ENCODE assay signal across 8 cellular contexts in genomic region chr6:30489081-30490030, GRCh38. TPM values are rescaled to one million over a fixed set of nuclear protein-coding genes. Genes with fewer than 3 reads are reported as not detected.
A peak's percentile ranks its signal among the peaks of the same experiment; 100 is the strongest.
DNase-seq lines count a peak whose midpoint lies in the region; ATAC-seq and TF ChIP-seq lines count a peak whose summit lies in the region.

TSS of gene HLA-E (plus strand) at chr6:30489509. CDS start at chr6:30489532, 23 bp downstream.

- DNase-seq in ELF-1 (ENCODE audit: low read depth, low spot score) (peak; percentile 97), H4 (ENCODE audit: low spot score) (peak; percentile 99), SK-MEL-5 (ENCODE audit: low read depth, low spot score) (peak; percentile 99), substantia nigra (lab: John Stamatoyannopoulos, UW) (peak in 47 of 49 donors; percentile 16 to 92 (median 74))
- DNase-seq in activated naive CD4-positive, alpha-beta T cell treated with anti-CD3 and anti-CD28 coated beads for 36 hours: peak; percentile 95

- peaks cover 24% of the 10 kb centered on the region; the same call in 1 of the 2 replicates for H3K36me3 ChIP-seq in Loucy (ENCODE audit: insufficient read depth, low read length)
- peaks cover 0 to 39% of the 10 kb centered on the region in 2 donors for H3K36me3 ChIP-seq in gastroesophageal sphincter
- H3K36me3 ChIP-seq in neutrophil: peaks cover 49% of the 10 kb centered on the region

- TF ChIP-seq CTCF in Loucy (conservative IDR thresholded peaks at IDR 0.05; ENCODE audit: low read length) (no peak), gastroesophageal sphincter (IDR thresholded peaks at IDR 0.05) (no peak), neutrophil (IDR thresholded peaks at IDR 0.05) (peak; percentile 31)

- H3K27ac Mint-ChIP-seq in activated naive CD4-positive, alpha-beta T cell treated with anti-CD3 and anti-CD28 coated beads for 36 hours: peak within 1 kb of the TSS; percentile 97

- 0 to 72% methylated on average over 4 of the region's 69 CpGs for WGBS in gastroesophageal sphincter (ENCODE audit: low coverage in 1 of 2), 2 donors

- peaks cover 54% of the 10 kb centered on the region for H3K4me1 Mint-ChIP-seq in activated naive CD4-positive, alpha-beta T cell treated with anti-CD3 and anti-CD28 coated beads for 36 hours (ENCODE audit: low read depth)

- peaks cover 42% of the 10 kb centered on the region for H4K20me1 ChIP-seq in Loucy (ENCODE audit: insufficient read depth, low read length, poor library complexity, severe bottlenecking)

- H3K27me3 Mint-ChIP-seq in activated naive CD4-positive, alpha-beta T cell treated with anti-CD3 and anti-CD28 coated beads for 36 hours (ENCODE audit: low read depth): no peaks in the 10 kb centered on the region

- H3K9me2 ChIP-seq in Loucy (replicated peaks; ENCODE audit: low read depth, low read length): no peaks in the 10 kb centered on the region

- H2AFZ ChIP-seq in Loucy (ENCODE audit: low read length): peak within 1 kb of the TSS; percentile 77; the same call in 1 of the 2 replicates

- H3K27me3 ChIP-seq in Loucy (ENCODE audit: insufficient read depth, low read length, poor library complexity, severe bottlenecking): peaks cover 6% of the 10 kb centered on the region
- H3K27me3 ChIP-seq in gastroesophageal sphincter: peaks cover 4% of the 10 kb centered on the region
- H3K27me3 ChIP-seq in neutrophil: no peaks in the 10 kb centered on the region

- intact Hi-C loops in activated naive CD4-positive, alpha-beta T cell treated with anti-CD3 and anti-CD28 coated beads for 36 hours (cut with micrococcal nuclease): loop anchor here (1.0 kb wide), 7 partner anchors 27 to 228 kb away; partner anchors contain the start of genes ABCF1, GNL1, MDC1 and MRPS18B

- peaks cover 7% of the 10 kb centered on the region; the same call in 1 of the 2 replicates for H3F3A ChIP-seq in Loucy (ENCODE audit: low read depth)

- CTCF ChIA-PET in activated naive CD4-positive, alpha-beta T cell treated with anti-CD3 and anti-CD28 coated beads for 36 hours (lab: Charles Lee): interaction anchor here (5.6 to 10.3 kb wide), 3 partner anchors 41 to 53 kb away, joined by 79 to 367 read pairs (median 112); no protein-coding TSS in a partner anchor

- H3K4me2 ChIP-seq in Loucy (ENCODE audit: low read depth, low read length, poor library complexity, severe bottlenecking): peak within 1 kb of the TSS; percentile 99

- no peak for TF ChIP-seq EP300 in gastroesophageal sphincter (IDR thresholded peaks at IDR 0.05)

- H3K9me3 Mint-ChIP-seq in activated naive CD4-positive, alpha-beta T cell treated with anti-CD3 and anti-CD28 coated beads for 36 hours: peaks cover 2% of the 10 kb centered on the region

- peak within 1 kb of the TSS; percentile 90 for H3K4me3 Mint-ChIP-seq in activated naive CD4-positive, alpha-beta T cell treated with anti-CD3 and anti-CD28 coated beads for 36 hours

- H3K9me3 ChIP-seq in Loucy (ENCODE audit: insufficient read depth, low read depth, low read length): no peaks in the 10 kb centered on the region
- no peaks in the 10 kb centered on the region for H3K9me3 ChIP-seq in gastroesophageal sphincter
- H3K9me3 ChIP-seq in neutrophil: peaks cover 4% of the 10 kb centered on the region

- peaks cover 53% of the 10 kb centered on the region for H3K36me3 Mint-ChIP-seq in activated naive CD4-positive, alpha-beta T cell treated with anti-CD3 and anti-CD28 coated beads for 36 hours (ENCODE audit: low read depth)

- H3K79me2 ChIP-seq in Loucy (ENCODE audit: insufficient read depth, low read length): peaks cover 45% of the 10 kb centered on the region

- H3K4me3 ChIP-seq in Loucy (ENCODE audit: low read length, poor library complexity, severe bottlenecking) (peak within 1 kb of the TSS; percentile 86), gastroesophageal sphincter (peak within 1 kb of the TSS; percentile 80 to 94), neutrophil (ENCODE audit: low read depth in 1 of 2, low read length in 1 of 2) (peak within 1 kb of the TSS; percentile 94 to 100)

- peaks cover 39% of the 10 kb centered on the region for H3K4me1 ChIP-seq in Loucy (ENCODE audit: insufficient read depth, low read length, poor library complexity, severe bottlenecking)
- peaks cover 0 to 44% (median 18%) of the 10 kb centered on the region in 3 donors for H3K4me1 ChIP-seq in gastroesophageal sphincter
- peaks cover 52 to 57% of the 10 kb centered on the region in 2 experiments for H3K4me1 ChIP-seq in neutrophil (ENCODE audit: control insufficient read depth in 1 of 2, insufficient read depth in 1 of 2, low read depth in 1 of 2, low read length in 1 of 2)

- peak; percentile 99 for TF ChIP-seq POLR2A in gastroesophageal sphincter (IDR thresholded peaks at IDR 0.05)

- ATAC-seq in gastroesophageal sphincter: peak; percentile 98

- in situ Hi-C loops in SK-MEL-5 (cut with HindIII; ENCODE audit: low pct_unique_long_range_greater_than_20kb, low sequenced_read_pairs): no loop called here

- H3K27ac ChIP-seq in gastroesophageal sphincter (peak within 1 kb of the TSS; percentile 97 to 99 (median 98)), neutrophil (peak within 1 kb of the TSS; percentile 98), substantia nigra (ENCODE audit: low read depth, low read length, poor library complexity, severe bottlenecking) (peak within 1 kb of the TSS; percentile 80)

- H3K9ac ChIP-seq in Loucy (ENCODE audit: low read depth, low read length, poor library complexity, severe bottlenecking): peak within 1 kb of the TSS; percentile 98

RNA-seq across cellular contexts. Expression of gene HLA-E, which starts in this region (rescaled TPM):
- total RNA-seq in H4 (2014; rRNA removed; shearing (Covaris generic)): 82.8 and 95.1 TPM in 2 replicates
- 174 and 181 TPM in 2 replicates for total RNA-seq in SK-MEL-5 (2014; rRNA removed; shearing (Covaris generic))
- 183 and 184 TPM in 2 replicates for polyA plus RNA-seq in SK-MEL-5 (2015; cell fraction: cytosol; rRNA removed)
- polyA plus RNA-seq in SK-MEL-5 (2015; cell fraction: nucleus; rRNA removed): 52.7 and 61.6 TPM in 2 replicates
- 100 to 1,000 TPM; 598 to 608 TPM for total RNA-seq in activated naive CD4-positive, alpha-beta T cell treated with anti-CD3 and anti-CD28 coated beads for 36 hours
- 100 to 1,000 TPM; 259 to 607 (median 482) TPM for total RNA-seq in gastroesophageal sphincter

Comparison
In these comparisons a context has a peak if more than half of its experiments do, and no peak if none do; other contexts are left out.
1. Peak in every context shown above with its lines: DNase-seq, ATAC-seq, H3K4me3 ChIP-seq and H3K27ac ChIP-seq.